Comparison of ENCODE assay signal across 8 cellular contexts in the genomic region with DNA sequence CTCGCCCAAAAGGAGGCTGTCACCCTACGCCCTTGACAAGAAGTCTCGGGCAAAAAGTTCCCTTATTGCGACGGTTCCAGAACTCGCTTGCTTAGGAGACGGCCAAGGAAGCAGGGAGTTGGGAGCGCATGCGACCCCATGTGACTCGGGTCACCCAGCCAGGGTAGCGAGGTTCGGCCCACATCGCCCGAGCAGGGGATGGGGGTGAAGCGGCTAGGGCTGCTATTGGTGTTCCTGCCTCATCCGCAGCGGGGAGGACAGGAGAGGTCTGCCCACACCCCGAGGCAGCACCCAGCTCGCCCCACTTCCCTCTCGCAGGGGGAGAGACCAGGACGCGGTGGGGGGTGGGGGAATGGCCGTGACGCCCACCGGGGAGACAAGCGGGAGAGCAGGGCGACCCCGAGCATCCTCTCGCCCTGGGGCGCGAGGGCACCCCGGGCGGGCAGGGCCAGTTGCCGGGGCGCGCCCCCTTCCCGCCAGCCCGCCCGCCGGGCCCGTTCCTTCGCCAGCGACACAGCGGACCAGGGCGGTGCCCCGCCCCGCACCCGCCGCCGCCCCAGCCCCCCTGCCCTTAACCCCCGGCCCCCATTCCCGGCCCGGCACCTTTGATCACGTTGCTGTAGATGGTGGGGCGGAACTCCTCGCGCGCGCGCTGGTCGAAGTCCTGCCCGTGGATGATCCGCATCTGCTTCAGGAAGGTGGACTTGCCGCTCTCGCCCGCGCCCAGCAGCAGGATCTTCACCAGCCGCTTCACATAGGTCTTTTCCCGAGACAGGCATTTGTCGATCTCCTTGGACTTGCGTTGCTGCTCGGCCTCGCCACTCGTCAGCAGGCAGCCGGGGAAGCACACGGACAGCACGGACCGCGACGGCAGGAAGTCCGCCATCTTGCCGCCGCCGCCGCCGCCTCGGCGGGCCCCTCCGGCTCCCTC. TPM values are rescaled to one million over a fixed set of nuclear protein-coding genes. Genes with fewer than 3 reads are reported as not detected.
DNase-seq lines count a peak whose midpoint lies in the region; ATAC-seq and TF ChIP-seq lines count a peak whose summit lies in the region.

No MANE protein-coding gene starts in this region.

- TF ChIP-seq CTCF in adrenal gland (IDR thresholded peaks at IDR 0.05), result no peak

- TF ChIP-seq POLR2A in adrenal gland (IDR thresholded peaks at IDR 0.05), result peak; percentile 68 to 72

- DNase-seq in AG08395 (ENCODE audit: low spot score) (peak; percentile 47), SK-N-MC (ENCODE audit: low read depth, low spot score) (no peak), adrenal gland (peak; percentile 76 to 87 (median 81)), left ventricle myocardium superior (peak; percentile 74), posterior cingulate gyrus (peak; percentile 58 to 94 (median 62)), middle frontal gyrus (ENCODE audit: extremely low spot score, low spot score) (no peak)

- ATAC-seq in GM18858 (IDR thresholded peaks at IDR 0.05; ENCODE audit: unreplicated experiment) (peak; percentile 1), HG03135 (IDR thresholded peaks at IDR 0.05; ENCODE audit: unreplicated experiment) (peak; percentile 24), left ventricle myocardium superior (peak; percentile 50)

- H3K27me3 ChIP-seq in adrenal gland, result no peaks in the 10 kb centered on the region

- H3K4me3 ChIP-seq in SK-N-MC (peak overlapping the region; percentile 89), adrenal gland (peak overlapping the region; percentile 57 to 99 (median 97))

- H3K9ac ChIP-seq in SK-N-MC (ENCODE audit: insufficient read length), result peak overlapping the region; percentile 91

- intact Hi-C loops in adrenal gland (cut with DNase I) (loop anchor here (5.0 to 10.0 kb wide), 2 partner anchors 46 to 81 kb away; no protein-coding TSS in a partner anchor), left ventricle myocardium superior (cut with micrococcal nuclease) (loop anchor here (10.0 kb wide), 1 partner anchor 81 kb away; no protein-coding TSS in a partner anchor), posterior cingulate gyrus (cut with DNase I) (loop anchor here (1.0 kb wide), 1 partner anchor 81 kb away; no protein-coding TSS in a partner anchor)

- peaks cover 28% of the 10 kb centered on the region for H3K36me3 ChIP-seq in SK-N-MC (ENCODE audit: insufficient read depth, low read length)
- peaks cover 0 to 25% of the 10 kb centered on the region in 2 donors for H3K36me3 ChIP-seq in adrenal gland (replicated peaks in 1 of 2)

- H3K9me3 ChIP-seq in SK-N-MC (ENCODE audit: low read depth, low read length) (no peaks in the 10 kb centered on the region), adrenal gland (replicated peaks in 1 of 3) (no peaks in the 10 kb centered on the region)

- 0 to 1% (median 0%) methylated on average over 3 to 88 of the region's 89 CpGs for WGBS in adrenal gland, 4 donors

- H3K4me1 ChIP-seq in adrenal gland (replicated peaks in 1 of 2), result peaks cover 10 to 51% of the 10 kb centered on the region in 2 donors

- peak overlapping the region; percentile 74; the same call in 1 of the 2 replicates for H3K27ac ChIP-seq in SK-N-MC
- peak overlapping the region; percentile 61 to 100 (median 98) for H3K27ac ChIP-seq in adrenal gland

RNA-seq across cellular contexts. Expression of gene GNA13, which starts 0.6 kb away (rescaled TPM):
- total RNA-seq in adrenal gland (100 to 1,000 TPM in 1 of 8 donors, 10 to 100 TPM in 7; 38.7 to 102 (median 75.6) TPM), left ventricle myocardium superior (23.7 TPM)
- 10 to 100 TPM; 12.0 to 42.2 (median 16.9) TPM for polyA plus RNA-seq in adrenal gland

Comparison
In these comparisons a context has a peak if more than half of its experiments do, and no peak if none do; other contexts are left out.
1. DNase-seq: peak in AG08395 (single experiment), adrenal gland (7 of 7), left ventricle myocardium superior (single experiment) and posterior cingulate gyrus (10 of 10); none in SK-N-MC (single experiment) and middle frontal gyrus (single experiment).
2. Peak in every context shown above with its lines, with median percentiles within 50 percentile points of each other: ATAC-seq.